12 cellular contexts compared by ENCODE assay signal in the genomic region with DNA sequence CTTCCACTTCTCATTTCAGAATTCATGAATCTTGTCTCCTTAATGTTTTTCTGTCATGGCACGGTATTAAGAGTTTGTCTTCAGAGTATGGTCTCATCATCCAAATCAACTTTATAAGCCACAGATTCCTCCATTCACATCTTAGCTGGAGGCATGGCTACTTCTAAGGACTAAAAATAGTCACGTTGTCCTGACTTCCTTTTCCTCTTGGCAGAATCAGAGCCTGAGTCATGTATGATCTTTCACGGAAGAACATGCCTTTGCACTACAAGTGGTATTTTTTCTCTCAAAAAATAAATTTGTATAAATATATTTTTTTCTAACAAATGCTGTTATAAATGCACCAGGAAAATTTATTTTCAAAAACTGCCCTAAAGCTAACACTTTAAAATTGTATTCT.
A peak's percentile ranks its signal among the peaks of the same experiment; 100 is the strongest.
DNase-seq lines count a peak whose midpoint lies in the region; ATAC-seq and TF ChIP-seq lines count a peak whose summit lies in the region.
"Had no signal": no experiment of that assay in that cellular context is flagged by ENCODE, and none has a peak within 500 bp of the region (broad histone marks: within the 10 kb centered on the region; RNA-seq: fewer than 3 reads in every experiment).

No MANE protein-coding gene starts in this region.

- H3K4me3 Mint-ChIP-seq in osteocyte (ENCODE audit: unreplicated experiment): no peak overlapping the region
- H3K4me3 Mint-ChIP-seq in natural killer cell treated with Interleukin-12 subunit alpha and Interleukin-12 subunit beta and Interleukin-15 and Interleukin-18, amount 100 ng/mL, for 72 hours: no peak overlapping the region
- H3K4me3 Mint-ChIP-seq: memory B cell had no signal

- TF ChIP-seq CTCF in osteocyte (IDR thresholded peaks at IDR 0.05): no peak

- DNase-seq in ELR (ENCODE audit: low read depth): peak; percentile 87
- DNase-seq in NOMO-1 treated with dmso at 0.1 percent for 144 hours (lab: John Stamatoyannopoulos, UW; ENCODE audit: unreplicated experiment): peak; percentile 18
- peak; percentile 88 for DNase-seq in dermis blood vessel endothelial cell
- DNase-seq in osteocyte (ENCODE audit: extremely low spot score, unreplicated experiment): no peak
- no peak for DNase-seq in natural killer cell treated with Interleukin-12 subunit alpha and Interleukin-12 subunit beta and Interleukin-15 and Interleukin-18, amount 100 ng/mL, for 72 hours (ENCODE audit: low spot score)
- DNase-seq in germinal center (ENCODE audit: low spot score): no peak
- no peak for DNase-seq in NCI-H446 (lab: John Stamatoyannopoulos, UW)
- DNase-seq: aorta, gastrocnemius medialis had no signal

- no peaks in the 10 kb centered on the region for H3K36me3 Mint-ChIP-seq in osteocyte (ENCODE audit: unreplicated experiment)
- H3K36me3 Mint-ChIP-seq in natural killer cell treated with Interleukin-12 subunit alpha and Interleukin-12 subunit beta and Interleukin-15 and Interleukin-18, amount 100 ng/mL, for 72 hours: no peaks in the 10 kb centered on the region

- H3K9me3 Mint-ChIP-seq in osteocyte (ENCODE audit: unreplicated experiment): no peaks in the 10 kb centered on the region
- no peaks in the 10 kb centered on the region for H3K9me3 Mint-ChIP-seq in natural killer cell treated with Interleukin-12 subunit alpha and Interleukin-12 subunit beta and Interleukin-15 and Interleukin-18, amount 100 ng/mL, for 72 hours

- H3K27ac Mint-ChIP-seq in osteocyte (ENCODE audit: unreplicated experiment): peak overlapping the region; percentile 83
- H3K27ac Mint-ChIP-seq in natural killer cell treated with Interleukin-12 subunit alpha and Interleukin-12 subunit beta and Interleukin-15 and Interleukin-18, amount 100 ng/mL, for 72 hours: peak overlapping the region in 1 of 2 donors; percentile 37
- H3K27ac Mint-ChIP-seq: memory B cell had no signal

- peaks cover 66% of the 10 kb centered on the region for H3K4me1 Mint-ChIP-seq in osteocyte (ENCODE audit: unreplicated experiment)
- H3K4me1 Mint-ChIP-seq in natural killer cell treated with Interleukin-12 subunit alpha and Interleukin-12 subunit beta and Interleukin-15 and Interleukin-18, amount 100 ng/mL, for 72 hours (ENCODE audit: low read depth in 2 of 2): peaks cover 7 to 16% of the 10 kb centered on the region in 2 donors

- no peaks in the 10 kb centered on the region for H3K27me3 Mint-ChIP-seq in osteocyte (ENCODE audit: unreplicated experiment)
- peaks cover 0 to 5% of the 10 kb centered on the region in 2 donors for H3K27me3 Mint-ChIP-seq in natural killer cell treated with Interleukin-12 subunit alpha and Interleukin-12 subunit beta and Interleukin-15 and Interleukin-18, amount 100 ng/mL, for 72 hours

- no peak for ATAC-seq in natural killer cell treated with Interleukin-12 subunit alpha and Interleukin-12 subunit beta and Interleukin-15 and Interleukin-18, amount 100 ng/mL, for 72 hours
- no peak for ATAC-seq in HG03457 (IDR thresholded peaks at IDR 0.05; ENCODE audit: unreplicated experiment)
- ATAC-seq: sciatic nerve had no signal

Comparison
In these comparisons a context has a peak if more than half of its experiments do, and no peak if none do; other contexts are left out.
1. DNase-seq: peak in ELR (single experiment), NOMO-1 treated with dmso at 0.1 percent for 144 hours (single experiment) and dermis blood vessel endothelial cell (single experiment); none in osteocyte (single experiment), natural killer cell treated with Interleukin-12 subunit alpha and Interleukin-12 subunit beta and Interleukin-15 and Interleukin-18, amount 100 ng/mL, for 72 hours (single experiment), germinal center (single experiment) and NCI-H446 (0 of 2).